ENCODE assay signal across 20 cellular contexts in genomic region chr3:43465109-43465508, GRCh38.
DNase-seq lines count a peak whose midpoint lies in the region; ATAC-seq, FAIRE-seq and TF ChIP-seq lines count a peak whose summit lies in the region.
"Had no signal": no experiment of that assay in that cellular context is flagged by ENCODE, and none has a peak within 500 bp of the region (broad histone marks: within the 10 kb centered on the region; RNA-seq: fewer than 3 reads in every experiment).

No MANE protein-coding gene starts in this region.

- POLR2A ChIA-PET in activated CD8-positive, alpha-beta T cell treated with anti-CD3 and anti-CD28 coated beads, Interleukin-2, amount 10 ng/mL, durations not matched to agents 7 days and 5 days (lab: Charles Lee): no interaction called here

- no peaks in the 10 kb centered on the region for H3K27me3 Mint-ChIP-seq in activated CD8-positive, alpha-beta T cell treated with anti-CD3 and anti-CD28 coated beads, Interleukin-2, amount 10 ng/mL, durations not matched to agents 7 days and 5 days (ENCODE audit: low read depth)
- H3K27me3 Mint-ChIP-seq in glutamatergic neuron (ENCODE audit: unreplicated experiment): no peaks in the 10 kb centered on the region

- no peak for FAIRE-seq in bronchial epithelial cell (lab: Jason Lieb, UNC)
- FAIRE-seq: G401.6, GM12878, GM18507, H1 had no signal

- intact Hi-C loops in left lung (cut with DNase I): no loop called here

- H3K36me3 Mint-ChIP-seq in activated CD8-positive, alpha-beta T cell treated with anti-CD3 and anti-CD28 coated beads, Interleukin-2, amount 10 ng/mL, durations not matched to agents 7 days and 5 days (ENCODE audit: low read depth): peaks cover 18% of the 10 kb centered on the region
- peaks cover 17% of the 10 kb centered on the region for H3K36me3 Mint-ChIP-seq in glutamatergic neuron (ENCODE audit: unreplicated experiment)

- no peak overlapping the region for H3K27ac Mint-ChIP-seq in activated CD8-positive, alpha-beta T cell treated with anti-CD3 and anti-CD28 coated beads, Interleukin-2, amount 10 ng/mL, durations not matched to agents 7 days and 5 days
- no peak overlapping the region for H3K27ac Mint-ChIP-seq in glutamatergic neuron (ENCODE audit: unreplicated experiment)

- H3K4me1 ChIP-seq in left lung: no peaks in the 10 kb centered on the region
- H3K4me1 ChIP-seq: Caco-2 had no signal

- TF ChIP-seq CTCF in bronchial epithelial cell (IDR thresholded peaks at IDR 0.05; ENCODE audit: insufficient read depth, low read length, severe bottlenecking): no peak
- TF ChIP-seq CTCF in left lung (IDR thresholded peaks at IDR 0.05): no peak
- TF ChIP-seq CTCF in glutamatergic neuron (IDR thresholded peaks at IDR 0.05; ENCODE audit: partially characterized antibody, unreplicated experiment): no peak

- DNase-seq in DMS53 treated with DMSO at 0.1 percent for 48 hours (lab: John Stamatoyannopoulos, UW; ENCODE audit: unreplicated experiment): peak; percentile 56
- DNase-seq in NCI-H2029 treated with DMSO at 0.1 percent for 48 hours (lab: John Stamatoyannopoulos, UW): peak; percentile 11
- peak; percentile 75 for DNase-seq in bronchial epithelial cell (ENCODE audit: low read depth)
- DNase-seq in left lung: no peak
- no peak for DNase-seq in activated CD8-positive, alpha-beta T cell treated with anti-CD3 and anti-CD28 coated beads, Interleukin-2, amount 10 ng/mL, durations not matched to agents 7 days and 5 days
- no peak for DNase-seq in activated T-cell treated with anti-CD3 and anti-CD28 coated beads, Interleukin-2, amount 50 U/mL, for 1 hour
- no peak for DNase-seq in glutamatergic neuron
- DNase-seq: Caco-2, DMS79 treated with DMSO at 0.1 percent for 48 hours, KBM-7, NCI-H146, NCI-H2107, NCI-H345, NCI-H526 had no signal

- CTCF ChIA-PET in activated CD8-positive, alpha-beta T cell treated with anti-CD3 and anti-CD28 coated beads, Interleukin-2, amount 10 ng/mL, durations not matched to agents 7 days and 5 days (lab: Charles Lee): no interaction called here

- H3K27me3 ChIP-seq in bronchial epithelial cell (ENCODE audit: control insufficient read depth, insufficient read depth, low read length) (no peaks in the 10 kb centered on the region), left lung (no peaks in the 10 kb centered on the region)

- H3K4me1 Mint-ChIP-seq in activated CD8-positive, alpha-beta T cell treated with anti-CD3 and anti-CD28 coated beads, Interleukin-2, amount 10 ng/mL, durations not matched to agents 7 days and 5 days (ENCODE audit: low read depth): no peaks in the 10 kb centered on the region
- no peaks in the 10 kb centered on the region for H3K4me1 Mint-ChIP-seq in glutamatergic neuron (ENCODE audit: low read depth, unreplicated experiment)

- H3K36me3 ChIP-seq in bronchial epithelial cell (ENCODE audit: control insufficient read depth, insufficient read depth, low read length): no peaks in the 10 kb centered on the region
- peaks cover 0 to 4% of the 10 kb centered on the region in 2 donors for H3K36me3 ChIP-seq in left lung

- ATAC-seq in left lung (peak; percentile 27), GM21737 (IDR thresholded peaks at IDR 0.05; ENCODE audit: unreplicated experiment) (no peak)
- no peak for ATAC-seq in activated CD8-positive, alpha-beta T cell treated with anti-CD3 and anti-CD28 coated beads, Interleukin-2, amount 10 ng/mL, durations not matched to agents 7 days and 5 days
- ATAC-seq: GM12878 had no signal

- no peaks in the 10 kb centered on the region for H3K9me3 Mint-ChIP-seq in activated CD8-positive, alpha-beta T cell treated with anti-CD3 and anti-CD28 coated beads, Interleukin-2, amount 10 ng/mL, durations not matched to agents 7 days and 5 days (ENCODE audit: insufficient read depth)
- H3K9me3 Mint-ChIP-seq in glutamatergic neuron (ENCODE audit: unreplicated experiment): no peaks in the 10 kb centered on the region

- H3K9me3 ChIP-seq in left lung: peaks cover 0 to 5% of the 10 kb centered on the region in 2 donors

- H3K4me3 Mint-ChIP-seq in activated CD8-positive, alpha-beta T cell treated with anti-CD3 and anti-CD28 coated beads, Interleukin-2, amount 10 ng/mL, durations not matched to agents 7 days and 5 days: no peak overlapping the region
- no peak overlapping the region for H3K4me3 Mint-ChIP-seq in glutamatergic neuron (ENCODE audit: unreplicated experiment)

- no peak overlapping the region for H3K27ac ChIP-seq in left lung
- H3K27ac ChIP-seq: SK-N-MC had no signal

- H3K4me3 ChIP-seq in bronchial epithelial cell (ENCODE audit: low read depth, low read length) (no peak overlapping the region), left lung (no peak overlapping the region)
- H3K4me3 ChIP-seq: GM12878, SK-N-MC had no signal

Comparison
In these comparisons a context has a peak if more than half of its experiments do, and no peak if none do; other contexts are left out.
1. DNase-seq: peak in DMS53 treated with DMSO at 0.1 percent for 48 hours (single experiment), NCI-H2029 treated with DMSO at 0.1 percent for 48 hours (single experiment) and bronchial epithelial cell (single experiment); none in left lung (0 of 2), activated CD8-positive, alpha-beta T cell treated with anti-CD3 and anti-CD28 coated beads, Interleukin-2, amount 10 ng/mL, durations not matched to agents 7 days and 5 days (single experiment), activated T-cell treated with anti-CD3 and anti-CD28 coated beads, Interleukin-2, amount 50 U/mL, for 1 hour (single experiment) and glutamatergic neuron (single experiment).